Comparison of ENCODE assay signal across 1 cellular context in genomic region chr2:86158286-86158685, GRCh38.
TF ChIP-seq lines count a peak whose summit lies in the region.

No MANE protein-coding gene starts in this region.

TF ChIP-seq in GM12878, 131 proteins besides CTCF, POLR2A, EP300 and RAD21:
- no peak for TF ChIP-seq NR2C1 (IDR thresholded peaks at IDR 0.05)
- no peak for TF ChIP-seq POLR2AphosphoS2 (IDR thresholded peaks at IDR 0.05; ENCODE audit: low read depth, low read length)
